30 cellular contexts compared by ENCODE assay signal in genomic region chr16:64745275-64745674, GRCh38.
"Had no signal": no experiment of that assay in that cellular context is flagged by ENCODE, and none has a peak within 500 bp of the region (broad histone marks: within the 10 kb centered on the region; RNA-seq: fewer than 3 reads in every experiment).

No MANE protein-coding gene starts in this region.

- H3K9me3 ChIP-seq: ovary, psoas muscle, right lobe of liver, sigmoid colon, testis, tibial artery, transverse colon, upper lobe of right lung, uterus had no signal

- H3K36me3 ChIP-seq: neural progenitor cell, ovary, right lobe of liver, sigmoid colon, spleen, suprapubic skin, tibial artery, transverse colon, upper lobe of right lung, uterus had no signal

- H3K27ac Mint-ChIP-seq: naive thymus-derived CD8-positive, alpha-beta T cell; natural killer cell treated with Interleukin-12 subunit alpha and Interleukin-12 subunit beta and Interleukin-15 and Interleukin-18, amount 100 ng/mL, for 72 hours; neural progenitor cell; stimulated activated memory B cell treated with anti-CD40 and anti-IgM and Interleukin-4, amounts not matched to agents 10 μg/mL and 1 μg/mL and 100 μg/mL, for 72 hours; stimulated activated naive CD8-positive, alpha-beta T cell treated with anti-CD3 and anti-CD28 coated beads, Interleukin-15, amount 100 ng/mL, for 72 hours; type B pancreatic cell had no signal

- H3K4me1 Mint-ChIP-seq: naive thymus-derived CD8-positive, alpha-beta T cell; neural progenitor cell; stimulated activated memory B cell treated with anti-CD40 and anti-IgM and Interleukin-4, amounts not matched to agents 10 μg/mL and 1 μg/mL and 100 μg/mL, for 72 hours; stimulated activated naive CD8-positive, alpha-beta T cell treated with anti-CD3 and anti-CD28 coated beads, Interleukin-15, amount 100 ng/mL, for 72 hours had no signal

- H3K79me2 ChIP-seq: parathyroid adenoma had no signal

- H3K4me2 ChIP-seq: neural progenitor cell had no signal

- H2AFZ ChIP-seq: neural progenitor cell, parathyroid adenoma had no signal

- DNase-seq: naive thymus-derived CD8-positive, alpha-beta T cell; occipital lobe; ovary; posterior cingulate gyrus; psoas muscle; right cardiac atrium; right lobe of liver; sigmoid colon; small intestine; spleen; stimulated activated CD4-positive, alpha-beta T cell treated with anti-CD3 and anti-CD28 coated beads, Interleukin-12 subunit alpha, Interleukin-12 subunit beta, amount 100 ng/mL, for 4 hours; stimulated activated CD4-positive, alpha-beta T cell treated with anti-CD3 and anti-CD28 coated beads, Interleukin-1b, Interleukin-23, amount 100 ng/mL, for 48 hours; stimulated activated CD4-positive, alpha-beta T cell treated with anti-CD3 and anti-CD28 coated beads, Interleukin-4, amount 100 ng/mL, for 1 hour; stimulated activated CD4-positive, alpha-beta T cell treated with anti-CD3 and anti-CD28 coated beads, Interleukin-4, amount 100 ng/mL, for 4 hours; stimulated activated CD8-positive, alpha-beta memory T cell treated with anti-CD3 and anti-CD28 coated beads, Interleukin-4, amount 100 ng/mL, for 48 hours; stimulated activated naive CD4-positive, alpha-beta T cell; stimulated activated naive CD8-positive, alpha-beta T cell treated with anti-CD3 and anti-CD28 coated beads, Interleukin-15, amount 100 ng/mL, for 72 hours; stimulated activated naive CD8-positive, alpha-beta T cell treated with anti-CD3 and anti-CD28 coated beads, Interleukin-15, Interleukin-2, amounts not matched to agents 100 U/mL and 50 U/mL, for 24 hours; substantia nigra; testis; tibial artery; transverse colon; upper lobe of right lung; uterus had no signal

- H3K4me1 ChIP-seq: neural progenitor cell, parathyroid adenoma, psoas muscle, right lobe of liver, spleen, suprapubic skin, testis, upper lobe of right lung, uterus had no signal

- H3K36me3 Mint-ChIP-seq: naive thymus-derived CD8-positive, alpha-beta T cell; neural progenitor cell; stimulated activated memory B cell treated with anti-CD40 and anti-IgM and Interleukin-4, amounts not matched to agents 10 μg/mL and 1 μg/mL and 100 μg/mL, for 72 hours; type B pancreatic cell had no signal

- H3K9ac ChIP-seq: neural progenitor cell, parathyroid adenoma had no signal

- H3K27me3 Mint-ChIP-seq: naive thymus-derived CD8-positive, alpha-beta T cell; natural killer cell treated with Interleukin-12 subunit alpha and Interleukin-12 subunit beta and Interleukin-15 and Interleukin-18, amount 100 ng/mL, for 72 hours; stimulated activated memory B cell treated with anti-CD40 and anti-IgM and Interleukin-4, amounts not matched to agents 10 μg/mL and 1 μg/mL and 100 μg/mL, for 72 hours; stimulated activated naive CD8-positive, alpha-beta T cell treated with anti-CD3 and anti-CD28 coated beads, Interleukin-15, amount 100 ng/mL, for 72 hours had no signal

- H3K9me3 Mint-ChIP-seq: neural progenitor cell, type B pancreatic cell had no signal

- H3K4me3 Mint-ChIP-seq: naive thymus-derived CD8-positive, alpha-beta T cell; natural killer cell treated with Interleukin-12 subunit alpha and Interleukin-12 subunit beta and Interleukin-15 and Interleukin-18, amount 100 ng/mL, for 72 hours; neural progenitor cell; stimulated activated memory B cell treated with anti-CD40 and anti-IgM and Interleukin-4, amounts not matched to agents 10 μg/mL and 1 μg/mL and 100 μg/mL, for 72 hours; stimulated activated naive CD8-positive, alpha-beta T cell treated with anti-CD3 and anti-CD28 coated beads, Interleukin-15, amount 100 ng/mL, for 72 hours; type B pancreatic cell had no signal

- ATAC-seq: naive thymus-derived CD8-positive, alpha-beta T cell; natural killer cell treated with Interleukin-12 subunit alpha and Interleukin-12 subunit beta and Interleukin-15 and Interleukin-18, amount 100 ng/mL, for 72 hours; psoas muscle; right cardiac atrium; right lobe of liver; stimulated activated memory B cell treated with anti-CD40 and anti-IgM and Interleukin-4, amounts not matched to agents 10 μg/mL and 1 μg/mL and 100 μg/mL, for 72 hours; stimulated activated naive CD8-positive, alpha-beta T cell treated with anti-CD3 and anti-CD28 coated beads, Interleukin-15, amount 100 ng/mL, for 72 hours; stimulated activated naive CD8-positive, alpha-beta T cell treated with anti-CD3 and anti-CD28 coated beads, Interleukin-15, Interleukin-2, amounts not matched to agents 100 U/mL and 50 U/mL, for 24 hours; upper lobe of right lung had no signal

- H3K27ac ChIP-seq: neural progenitor cell, ovary, parathyroid adenoma, psoas muscle, right lobe of liver, sigmoid colon, spleen, suprapubic skin, testis, tibial artery, transverse colon, upper lobe of right lung, uterus had no signal

- H3K27me3 ChIP-seq: neural progenitor cell, ovary, right lobe of liver, sigmoid colon, spleen, suprapubic skin, testis, tibial artery, transverse colon, upper lobe of right lung, uterus had no signal

- H3K4me3 ChIP-seq: neural progenitor cell, ovary, psoas muscle, right lobe of liver, sigmoid colon, spleen, suprapubic skin, testis, tibial artery, transverse colon, upper lobe of right lung, uterus had no signal
